Comparison of ENCODE assay signal across 8 cellular contexts in genomic region chr1:15948600-15949452, GRCh38. TPM values are rescaled to one million over a fixed set of nuclear protein-coding genes. Genes with fewer than 3 reads are reported as not detected.
DNase-seq lines count a peak whose midpoint lies in the region; ATAC-seq and TF ChIP-seq lines count a peak whose summit lies in the region.

No MANE protein-coding gene starts in this region.

- H3K4me1 ChIP-seq in Panc1 (ENCODE audit: control insufficient read depth, insufficient read depth, low read length) (peaks cover 51% of the 10 kb centered on the region), tibial nerve (peaks cover 8 to 60% (median 51%) of the 10 kb centered on the region in 4 donors)

- H3K27ac ChIP-seq in Panc1 (ENCODE audit: low read length) (peak overlapping the region; percentile 69), cingulate gyrus (ENCODE audit: low read depth, low read length) (peak overlapping the region; percentile 92), tibial nerve (peak overlapping the region; percentile 49 to 94 (median 90))

- H3K27me3 ChIP-seq in Panc1 (ENCODE audit: control insufficient read depth, insufficient read depth, low read length) (no peaks in the 10 kb centered on the region), tibial nerve (no peaks in the 10 kb centered on the region)

- CTCF ChIA-PET in Panc1 (lab: Charles Lee) = no interaction called here

- H3K9me3 ChIP-seq in Panc1 (ENCODE audit: control insufficient read depth, insufficient read depth, low read depth, low read length) = no peaks in the 10 kb centered on the region
- no peaks in the 10 kb centered on the region for H3K9me3 ChIP-seq in tibial nerve

- intact Hi-C loops in Panc1 (cut with micrococcal nuclease; ENCODE audit: unreplicated experiment) = no loop called here

- no peak for TF ChIP-seq CTCF in Panc1 (IDR thresholded peaks at IDR 0.05)
- TF ChIP-seq CTCF in mesothelial cell of epicardium (IDR thresholded peaks at IDR 0.05; ENCODE audit: unreplicated experiment) = no peak
- peak in 1 of 5 experiments; percentile 27 for TF ChIP-seq CTCF in tibial nerve (IDR thresholded peaks at IDR 0.05)

- H3K36me3 ChIP-seq in Panc1 (ENCODE audit: control insufficient read depth, insufficient read depth, low read length) = peaks cover 3% of the 10 kb centered on the region; the same call in 1 of the 2 replicates
- H3K36me3 ChIP-seq in tibial nerve = peaks cover 0 to 46% (median 14%) of the 10 kb centered on the region in 3 donors

- no peak overlapping the region for H3K4me3 Mint-ChIP-seq in mesothelial cell of epicardium

- no peak overlapping the region for H3K4me3 ChIP-seq in Panc1 (ENCODE audit: low read depth in 2 of 2, low read length in 2 of 2)
- peak overlapping the region in 2 of 4 donors; percentile 20 to 32 for H3K4me3 ChIP-seq in tibial nerve

- TF ChIP-seq EP300 in tibial nerve (IDR thresholded peaks at IDR 0.05) = no peak

- H3K4me1 Mint-ChIP-seq in mesothelial cell of epicardium = peaks cover 44% of the 10 kb centered on the region

- H3K36me3 Mint-ChIP-seq in mesothelial cell of epicardium = peaks cover 19% of the 10 kb centered on the region

- peak overlapping the region; percentile 95 for H3K27ac Mint-ChIP-seq in mesothelial cell of epicardium

- in situ Hi-C loops in Panc1 (cut with HindIII; ENCODE audit: low pct_unique_long_range_greater_than_20kb, low sequenced_read_pairs) = no loop called here

- WGBS in tibial nerve, 2 donors = 37 to 45% methylated on average over 15 of the region's 15 CpGs

- POLR2A ChIA-PET in Panc1 (lab: Charles Lee) = no interaction called here

- DNase-seq in activated gamma-delta T cell treated with anti-CD3 and anti-CD28 coated beads, Interleukin-2, amount 50 U/mL, for 16 hours (ENCODE audit: low read depth) = peak; percentile 17
- DNase-seq in activated gamma-delta T cell (lab: John Stamatoyannopoulos, UW) (no peak), Panc1 (ENCODE audit: low read depth, low spot score) (no peak), mesothelial cell of epicardium (ENCODE audit: low spot score in 2 of 2, unreplicated experiment in 2 of 2) (no peak), tibial nerve (ENCODE audit: low spot score in 2 of 2) (peak; percentile 62 to 80), LoVo (ENCODE audit: low spot score) (no peak)

- no peaks in the 10 kb centered on the region for H3K27me3 Mint-ChIP-seq in mesothelial cell of epicardium (ENCODE audit: low read depth)

- no peak for TF ChIP-seq POLR2A in tibial nerve (IDR thresholded peaks at IDR 0.05)

- ATAC-seq in Panc1 (no peak), HG03139 (IDR thresholded peaks at IDR 0.05; ENCODE audit: unreplicated experiment) (no peak)

- BruUV-seq in Panc1 (replicated peaks; lab: Mats Ljungman, UMichigan) = no TSS peak

- no peaks in the 10 kb centered on the region for H3K9me3 Mint-ChIP-seq in mesothelial cell of epicardium

RNA-seq across cellular contexts. Expression of gene ZBTB17, which starts 27.1 kb away (rescaled TPM):
- total RNA-seq in Panc1 (2021; ENCODE audit: unreplicated experiment) (41.6 TPM), mesothelial cell of epicardium (46.0 to 48.6 TPM (median 48.6 TPM) in 3 replicates), tibial nerve (10 to 100 TPM; 34.5 to 85.2 (median 52.4) TPM)
- polyA plus RNA-seq in Panc1 (2012; ENCODE audit: insufficient read length) = 52.1 TPM

RNA-seq across cellular contexts. Expression of gene SRARP, which starts 55.2 kb away (rescaled TPM):
- total RNA-seq in Panc1 (2021; ENCODE audit: unreplicated experiment) (not detected), mesothelial cell of epicardium (not detected in 3 replicates), tibial nerve (under 1 TPM in 2 of 4 donors, not detected in 2; 0.39 to 0.90 TPM)
- not detected for polyA plus RNA-seq in Panc1 (2012; ENCODE audit: insufficient read length)

Comparison
In these comparisons a context has a peak if more than half of its experiments do, and no peak if none do; other contexts are left out.
1. DNase-seq: peak in activated gamma-delta T cell treated with anti-CD3 and anti-CD28 coated beads, Interleukin-2, amount 50 U/mL, for 16 hours (single experiment) and tibial nerve (2 of 2); none in activated gamma-delta T cell (single experiment), Panc1 (single experiment), mesothelial cell of epicardium (0 of 2) and LoVo (single experiment).
2. Peak in every context shown above with its lines, with median percentiles within 50 percentile points of each other: H3K27ac ChIP-seq.